ENCODE assay signal across 19 cellular contexts in the genomic region with DNA sequence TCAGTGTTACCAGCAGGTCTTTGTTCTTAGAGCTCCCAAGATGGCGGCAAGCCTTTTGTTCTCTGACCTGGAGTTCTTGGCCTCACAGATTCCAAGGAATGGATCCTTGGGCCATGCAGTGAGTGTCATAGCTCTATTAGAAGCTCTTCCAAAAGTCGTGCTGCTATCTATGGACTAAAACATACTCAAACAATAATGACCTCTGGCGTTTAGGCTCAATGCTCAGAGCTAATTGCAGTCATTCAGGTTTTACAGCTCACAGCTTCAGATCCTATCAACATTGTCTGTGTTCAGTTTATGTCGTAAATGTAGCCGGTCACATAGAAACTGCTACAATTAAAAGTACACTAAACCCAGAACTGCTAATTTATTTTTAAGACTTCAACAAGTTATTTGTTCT. TPM values are rescaled to one million over a fixed set of nuclear protein-coding genes. Genes with fewer than 3 reads are reported as not detected.
DNase-seq lines count a peak whose midpoint lies in the region; ATAC-seq and TF ChIP-seq lines count a peak whose summit lies in the region.
"Had no signal": no experiment of that assay in that cellular context is flagged by ENCODE, and none has a peak within 500 bp of the region (broad histone marks: within the 10 kb centered on the region; RNA-seq: fewer than 3 reads in every experiment).

No MANE protein-coding gene starts in this region.

- no peak overlapping the region for H3K4me3 ChIP-seq in mammary epithelial cell (replicated peaks in 1 of 3; ENCODE audit: insufficient read depth in 1 of 3, low read depth in 2 of 3, low read length in 3 of 3)
- H3K4me3 ChIP-seq in transverse colon = no peak overlapping the region
- H3K4me3 ChIP-seq in thyroid gland (replicated peaks in 1 of 3) = no peak overlapping the region
- H3K4me3 ChIP-seq in right atrium auricular region = no peak overlapping the region
- H3K4me3 ChIP-seq: BLaER1 treated with 17β-estradiol and CSF1 and Interleukin-3, amounts not matched to agents 10 nM and 100 nM had no signal

- H3K9ac ChIP-seq in mammary epithelial cell (ENCODE audit: insufficient read depth, low read length) = no peak overlapping the region
- H3K9ac ChIP-seq: BLaER1 treated with 17β-estradiol and CSF1 and Interleukin-3, amounts not matched to agents 10 nM and 100 nM; KMS-11 had no signal

- H3K4me2 ChIP-seq in mammary epithelial cell (ENCODE audit: insufficient read depth, low read depth, low read length) = no peak overlapping the region
- H3K4me2 ChIP-seq: BLaER1 treated with 17β-estradiol and CSF1 and Interleukin-3, amounts not matched to agents 10 nM and 100 nM; KMS-11 had no signal

- CTCF ChIA-PET in mammary epithelial cell (lab: Charles Lee; ENCODE audit: low non-redundant PET) = interaction anchor here (0.7 kb wide), 1 partner anchor 1219 kb away, joined by 5 read pairs; no protein-coding TSS in a partner anchor

- H2AFZ ChIP-seq in mammary epithelial cell (ENCODE audit: low read depth, low read length) = peak overlapping the region; percentile 44

- no peaks in the 10 kb centered on the region for H3K9me3 ChIP-seq in mammary epithelial cell (replicated peaks; ENCODE audit: insufficient read depth, low read length)
- no peaks in the 10 kb centered on the region for H3K9me3 ChIP-seq in transverse colon
- no peaks in the 10 kb centered on the region for H3K9me3 ChIP-seq in thyroid gland
- no peaks in the 10 kb centered on the region for H3K9me3 ChIP-seq in right atrium auricular region

- H3K27ac ChIP-seq in mammary epithelial cell (ENCODE audit: insufficient read depth, low read depth, low read length) (peak overlapping the region; percentile 71), transverse colon (peak overlapping the region; percentile 65 to 81 (median 76)), thyroid gland (no peak overlapping the region), right atrium auricular region (no peak overlapping the region)
- H3K27ac ChIP-seq: BLaER1 treated with 17β-estradiol and CSF1 and Interleukin-3, amounts not matched to agents 10 nM and 100 nM; KMS-11 had no signal

- DNase-seq in NCI-H748 (lab: John Stamatoyannopoulos, UW; ENCODE audit: unreplicated experiment) = peak; percentile 54
- DNase-seq in NCI-H748 treated with DMSO at 0.1 percent for 48 hours (lab: John Stamatoyannopoulos, UW) = no peak
- no peak for DNase-seq in mammary epithelial cell
- peak; percentile 31 for DNase-seq in islet precursor cell
- DNase-seq in transverse colon = no peak
- DNase-seq in thyroid gland = no peak
- no peak for DNase-seq in right atrium auricular region (ENCODE audit: low spot score)
- DNase-seq: 8988T, DMS53, GOT3, HFFc6, MM.1S, NCI-H1105, NCI-H187, NCI-H446 had no signal

- H3K79me2 ChIP-seq in mammary epithelial cell (ENCODE audit: insufficient read depth, low read length) = no peaks in the 10 kb centered on the region

- H3K27me3 ChIP-seq in mammary epithelial cell (ENCODE audit: insufficient read depth, low read length) = no peaks in the 10 kb centered on the region
- no peaks in the 10 kb centered on the region for H3K27me3 ChIP-seq in transverse colon
- no peaks in the 10 kb centered on the region for H3K27me3 ChIP-seq in thyroid gland
- H3K27me3 ChIP-seq in right atrium auricular region = no peaks in the 10 kb centered on the region
- H3K27me3 ChIP-seq: BLaER1 treated with 17β-estradiol and CSF1 and Interleukin-3, amounts not matched to agents 10 nM and 100 nM had no signal

- TF ChIP-seq EP300 in transverse colon (IDR thresholded peaks at IDR 0.05; ENCODE audit: low read depth) = no peak

- H3K4me1 ChIP-seq in mammary epithelial cell (ENCODE audit: insufficient read depth, low read length) (peaks cover 46% of the 10 kb centered on the region), transverse colon (peaks cover 0 to 20% (median 11%) of the 10 kb centered on the region in 4 donors), thyroid gland (no peaks in the 10 kb centered on the region), right atrium auricular region (peaks cover 0 to 9% of the 10 kb centered on the region in 2 donors)

- H3K36me3 ChIP-seq in mammary epithelial cell (ENCODE audit: insufficient read depth, low read length) (no peaks in the 10 kb centered on the region), transverse colon (no peaks in the 10 kb centered on the region), thyroid gland (no peaks in the 10 kb centered on the region), right atrium auricular region (no peaks in the 10 kb centered on the region)
- H3K36me3 ChIP-seq: BLaER1 treated with 17β-estradiol and CSF1 and Interleukin-3, amounts not matched to agents 10 nM and 100 nM had no signal

- TF ChIP-seq CTCF in mammary epithelial cell (conservative IDR thresholded peaks at IDR 0.05 in 1 of 2, IDR thresholded peaks at IDR 0.05 in 1 of 2; ENCODE audit: extremely low read depth in 1 of 2, insufficient read depth in 1 of 2, low read depth in 1 of 2, low read length in 2 of 2) (no peak), transverse colon (IDR thresholded peaks at IDR 0.05) (no peak), thyroid gland (IDR thresholded peaks at IDR 0.05) (no peak), right atrium auricular region (IDR thresholded peaks at IDR 0.05) (no peak)

- dilution Hi-C loops in mammary epithelial cell (cut with HindIII; ENCODE audit: low sequenced_read_pairs) = no loop called here

- BruUV-seq in mammary epithelial cell (replicated peaks; lab: Mats Ljungman, UMichigan) = TSS peak; percentile 33

- no peak for TF ChIP-seq POLR2A in transverse colon (IDR thresholded peaks at IDR 0.05)
- no peak for TF ChIP-seq POLR2A in thyroid gland (IDR thresholded peaks at IDR 0.05)

- intact Hi-C loops in mammary epithelial cell (cut with micrococcal nuclease) (no loop called here), transverse colon (cut with DNase I; ENCODE audit: low total_unique reads) (loop anchor here (5.0 kb wide), 1 partner anchor 107 kb away; no protein-coding TSS in a partner anchor), thyroid gland (cut with DNase I) (no loop called here)

- 97% methylated on average over 5 of the region's 5 CpGs for WGBS in mammary epithelial cell (ENCODE audit: low coverage, missing lambda C conversion rate)
- WGBS in transverse colon (ENCODE audit: low coverage in 1 of 2), 2 donors = 44 to 47% methylated on average over 4 to 5 of the region's 5 CpGs
- 82 to 91% methylated on average over 5 of the region's 5 CpGs for WGBS in thyroid gland, 2 donors

- no peaks in the 10 kb centered on the region for H4K20me1 ChIP-seq in mammary epithelial cell (ENCODE audit: insufficient read depth, low read length)
- H4K20me1 ChIP-seq: BLaER1 treated with 17β-estradiol and CSF1 and Interleukin-3, amounts not matched to agents 10 nM and 100 nM had no signal

- in situ Hi-C loops in mammary epithelial cell (cut with MboI; ENCODE audit: low sequenced_read_pairs in 2 of 2) (no loop called here), transverse colon (cut with MboI; ENCODE audit: low pct_ligation_motif_present in 1 of 4, low pct_unique_long_range_greater_than_20kb in 1 of 4, low sequenced_read_pairs in 3 of 4) (loop anchor here in 1 of 4 donors (25.0 kb wide), 1 partner anchor 667 kb away; no protein-coding TSS in a partner anchor)

- no peak for ATAC-seq in GM19395 (IDR thresholded peaks at IDR 0.05; ENCODE audit: unreplicated experiment)

RNA-seq across cellular contexts. Expression of a gene that starts 22.2 kb away (rescaled TPM):
- total RNA-seq in mammary epithelial cell (not detected), transverse colon (10 to 100 TPM in 2 of 4 donors, 1 to 10 TPM in 2; 2.6 to 13.9 (median 9.8) TPM), thyroid gland (1 to 10 TPM in 1 of 4 donors, under 1 TPM in 3; 0.33 to 1.5 (median 0.81) TPM), right atrium auricular region (1 to 10 TPM in 1 of 2 donors, under 1 TPM in 1; 0.89 to 4.2 TPM)
- polyA plus RNA-seq in mammary epithelial cell = not detected
- not detected for polyA minus RNA-seq in mammary epithelial cell

RNA-seq across cellular contexts. Expression of a gene that starts 35.5 kb away (rescaled TPM):
- total RNA-seq in mammary epithelial cell (10 to 100 TPM in 1 of 2 donors, not detected in 1; 16.7 TPM), transverse colon (1 to 10 TPM in 1 of 4 donors, under 1 TPM in 1, not detected in 2; 0.14 to 3.3 TPM), thyroid gland (10 to 100 TPM in 3 of 4 donors, 1 to 10 TPM in 1; 6.3 to 48.6 (median 32.5) TPM), right atrium auricular region (1 to 10 TPM in 1 of 2 donors, under 1 TPM in 1; 0.51 to 1.8 TPM)
- polyA plus RNA-seq in mammary epithelial cell = 0.02 TPM
- polyA minus RNA-seq in mammary epithelial cell = not detected

RNA-seq across cellular contexts. Expression of a gene that starts 58.5 kb away (rescaled TPM):
- not detected for total RNA-seq in mammary epithelial cell
- polyA plus RNA-seq in mammary epithelial cell = not detected
- polyA minus RNA-seq in mammary epithelial cell = not detected
- total RNA-seq in transverse colon = 1 to 10 TPM in 3 of 4 donors, not detected in 1; 1.1 to 3.7 (median 1.4) TPM
- total RNA-seq in thyroid gland = under 1 TPM in 3 of 4 donors, not detected in 1; 0.40 to 0.56 (median 0.49) TPM
- 1 to 10 TPM in 1 of 2 donors, not detected in 1; 1.1 TPM for total RNA-seq in right atrium auricular region
- total RNA-seq: HFFc6, RPMI7951 had no signal

Comparison
In these comparisons a context has a peak if more than half of its experiments do, and no peak if none do; other contexts are left out.
1. DNase-seq: peak in NCI-H748 (single experiment) and islet precursor cell (single experiment); none in NCI-H748 treated with DMSO at 0.1 percent for 48 hours (single experiment), mammary epithelial cell (single experiment), transverse colon (single experiment), thyroid gland (0 of 2) and right atrium auricular region (single experiment).
2. H3K27ac ChIP-seq: peak in mammary epithelial cell (single experiment) and transverse colon (4 of 4); none in thyroid gland (0 of 3) and right atrium auricular region (0 of 2).